1 cellular context compared by ENCODE assay signal in genomic region chr4:2789801-2790582, GRCh38.
TF ChIP-seq lines count a peak whose summit lies in the region.

No MANE protein-coding gene starts in this region.

TF ChIP-seq in HepG2, 621 proteins besides CTCF, POLR2A, EP300 and RAD21:
- no peak for TF ChIP-seq ZSCAN22 (CRISPR knock-in tag; IDR thresholded peaks at IDR 0.05)
- no peak for TF ChIP-seq DZIP1 (CRISPR knock-in tag; IDR thresholded peaks at IDR 0.05)
- no peak for TF ChIP-seq ZNF839 (CRISPR knock-in tag; IDR thresholded peaks at IDR 0.05; ENCODE audit: borderline replicate concordance)
- no peak for TF ChIP-seq SNAI1 (CRISPR knock-in tag; IDR thresholded peaks at IDR 0.05; ENCODE audit: borderline replicate concordance)
- TF ChIP-seq ZNF75D (CRISPR knock-in tag; IDR thresholded peaks at IDR 0.05; ENCODE audit: borderline replicate concordance) = no peak
- peak; percentile 34 for TF ChIP-seq ZNF883 (CRISPR knock-in tag; IDR thresholded peaks at IDR 0.05; ENCODE audit: not compliant biosample characterization)
- TF ChIP-seq ZSCAN25 (CRISPR knock-in tag; IDR thresholded peaks at IDR 0.05) = 0 out of 2 replicates have a peak, but pooled peaks have one; percentile 41
- no peak for TF ChIP-seq ZNF430 (CRISPR knock-in tag; IDR thresholded peaks at IDR 0.05)
- no peak for TF ChIP-seq NCOA2 (CRISPR knock-in tag; IDR thresholded peaks at IDR 0.05)
- no peak for TF ChIP-seq HCFC1 (IDR thresholded peaks at IDR 0.05; ENCODE audit: low read depth, low read length)
- no peak for TF ChIP-seq ZBTB20 (CRISPR knock-in tag; IDR thresholded peaks at IDR 0.05; ENCODE audit: borderline replicate concordance, low read depth)
- TF ChIP-seq ZNF709 (CRISPR knock-in tag; IDR thresholded peaks at IDR 0.05) = no peak
- TF ChIP-seq CBX2 (IDR thresholded peaks at IDR 0.05; ENCODE audit: low read depth, low read length) = no peak
- no peak for TF ChIP-seq CBX2 (CRISPR knock-in tag; IDR thresholded peaks at IDR 0.05; ENCODE audit: low read depth)
- TF ChIP-seq DNMT3B (CRISPR knock-in tag; conservative IDR thresholded peaks at IDR 0.05) = no peak
- no peak for TF ChIP-seq ZGPAT (CRISPR knock-in tag; IDR thresholded peaks at IDR 0.05)
- no peak for TF ChIP-seq ZNF703 (CRISPR knock-in tag; IDR thresholded peaks at IDR 0.05; ENCODE audit: borderline replicate concordance)
- TF ChIP-seq AGO2 (optimal IDR thresholded peaks at IDR 0.05; ENCODE audit: low read depth, low read length) = peak; percentile 36
- TF ChIP-seq AGO1 (IDR thresholded peaks at IDR 0.05; ENCODE audit: low read depth, low read length, poor library complexity, severe bottlenecking) = no peak
- TF ChIP-seq ZNF235 (CRISPR knock-in tag; IDR thresholded peaks at IDR 0.05; ENCODE audit: borderline replicate concordance) = no peak
- TF ChIP-seq RBAK (CRISPR knock-in tag; IDR thresholded peaks at IDR 0.05) = no peak
- 0 out of 2 replicates have a peak, but pooled peaks have one; percentile 3 for TF ChIP-seq ARNT2 (CRISPR knock-in tag; IDR thresholded peaks at IDR 0.05; ENCODE audit: low read depth)
- no peak for TF ChIP-seq ZBTB42 (CRISPR knock-in tag; IDR thresholded peaks at IDR 0.05)
- no peak for TF ChIP-seq ZNF790 (CRISPR knock-in tag; IDR thresholded peaks at IDR 0.05; ENCODE audit: borderline replicate concordance)
- peak; percentile 80; the same call in 1 of the 2 replicates for TF ChIP-seq HNRNPL (IDR thresholded peaks at IDR 0.05; ENCODE audit: low read depth, low read length)
- TF ChIP-seq NFKB2 (CRISPR knock-in tag; IDR thresholded peaks at IDR 0.05; ENCODE audit: borderline replicate concordance) = peak; percentile 40; the same call in 1 of the 2 replicates
- no peak for TF ChIP-seq ZKSCAN8 (CRISPR knock-in tag; IDR thresholded peaks at IDR 0.05; ENCODE audit: borderline replicate concordance)
- no peak for TF ChIP-seq LBX2 (CRISPR knock-in tag; IDR thresholded peaks at IDR 0.05; ENCODE audit: borderline replicate concordance)
- no peak for TF ChIP-seq ZNF552 (CRISPR knock-in tag; IDR thresholded peaks at IDR 0.05; ENCODE audit: borderline replicate concordance)
- no peak for TF ChIP-seq HDAC1 (CRISPR knock-in tag; IDR thresholded peaks at IDR 0.05)
- TF ChIP-seq ZFP91 (CRISPR knock-in tag; IDR thresholded peaks at IDR 0.05; ENCODE audit: borderline replicate concordance) = 0 out of 2 replicates have a peak, but pooled peaks have one; percentile 25
- TF ChIP-seq ZNF792 (CRISPR knock-in tag; IDR thresholded peaks at IDR 0.05) = no peak
- TF ChIP-seq MIER3 (CRISPR knock-in tag; IDR thresholded peaks at IDR 0.05; ENCODE audit: borderline replicate concordance) = no peak
- TF ChIP-seq DMTF1 (CRISPR knock-in tag; IDR thresholded peaks at IDR 0.05) = no peak
- peak; percentile 46 for TF ChIP-seq STAG1 (CRISPR knock-in tag; IDR thresholded peaks at IDR 0.05)
- no peak for TF ChIP-seq NR2C2 (CRISPR knock-in tag; IDR thresholded peaks at IDR 0.05; ENCODE audit: borderline replicate concordance)
- no peak for TF ChIP-seq ZNF747 (CRISPR knock-in tag; IDR thresholded peaks at IDR 0.05; ENCODE audit: borderline replicate concordance)
- no peak for TF ChIP-seq HNF1A (IDR thresholded peaks at IDR 0.05; ENCODE audit: low read depth)
- no peak for TF ChIP-seq HNF1A (CRISPR knock-in tag; IDR thresholded peaks at IDR 0.05; ENCODE audit: borderline replicate concordance)
- no peak for TF ChIP-seq BORCS8-MEF2B (CRISPR knock-in tag; IDR thresholded peaks at IDR 0.05)
- TF ChIP-seq RARG (CRISPR knock-in tag; IDR thresholded peaks at IDR 0.05; ENCODE audit: low read depth) = no peak
- no peak for TF ChIP-seq KDM5B (CRISPR knock-in tag; IDR thresholded peaks at IDR 0.05; ENCODE audit: borderline replicate concordance)
- no peak for TF ChIP-seq NFKBIZ (CRISPR knock-in tag; IDR thresholded peaks at IDR 0.05)
- no peak for TF ChIP-seq RFX3 (CRISPR knock-in tag; IDR thresholded peaks at IDR 0.05)
